Comparison of ENCODE assay signal across 25 cellular contexts in the genomic region with DNA sequence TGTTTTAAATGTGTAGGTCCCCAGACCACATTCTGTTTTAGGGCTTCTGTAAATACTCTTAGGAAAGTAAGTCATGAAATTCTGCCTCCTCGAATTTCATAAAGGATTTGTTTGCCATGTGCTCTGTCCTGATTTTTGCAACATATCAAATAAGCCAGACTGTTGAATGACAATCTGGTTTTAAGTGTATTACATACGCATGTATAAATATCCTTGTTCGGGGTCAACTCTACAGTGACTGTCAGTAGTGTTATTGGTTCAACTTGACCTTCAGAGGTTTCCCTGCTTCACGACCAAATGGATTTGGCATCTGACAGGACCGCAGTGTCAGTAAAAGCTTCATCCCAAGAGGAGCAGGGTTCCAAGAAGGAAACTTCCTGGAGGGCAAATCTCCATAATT. TPM values are rescaled to one million over a fixed set of nuclear protein-coding genes. Genes with fewer than 3 reads are reported as not detected.
DNase-seq lines count a peak whose midpoint lies in the region; ATAC-seq, FAIRE-seq and TF ChIP-seq lines count a peak whose summit lies in the region.
"Had no signal": no experiment of that assay in that cellular context is flagged by ENCODE, and none has a peak within 500 bp of the region (broad histone marks: within the 10 kb centered on the region; RNA-seq: fewer than 3 reads in every experiment).

No MANE protein-coding gene starts in this region.

- TF ChIP-seq CTCF in psoas muscle (IDR thresholded peaks at IDR 0.05): no peak
- no peak for TF ChIP-seq CTCF in GM10248 (IDR thresholded peaks at IDR 0.05; ENCODE audit: control extremely low read depth, extremely low read depth, low read depth, missing control alignments)

- no peaks in the 10 kb centered on the region for H3K36me3 Mint-ChIP-seq in T-helper 17 cell (ENCODE audit: low read depth)

- no peaks in the 10 kb centered on the region for H3K9me3 ChIP-seq in T-helper 17 cell (ENCODE audit: control insufficient read depth, low read length, poor library complexity, severe bottlenecking)
- H3K9me3 ChIP-seq in psoas muscle: no peaks in the 10 kb centered on the region
- H3K9me3 ChIP-seq: SJSA1 had no signal

- peak overlapping the region; percentile 37 for H3K4me3 Mint-ChIP-seq in T-helper 17 cell
- H3K4me3 Mint-ChIP-seq: CD8-positive, alpha-beta T cell had no signal

- ATAC-seq in Right ventricle myocardium inferior (peak; percentile 29), Right ventricle myocardium superior (ENCODE audit: poor library complexity) (no peak), T-helper 17 cell (no peak), psoas muscle (peak; percentile 70 to 82 (median 76))
- ATAC-seq: CD8-positive, alpha-beta T cell; Panc1 had no signal

- TF ChIP-seq POLR2A in GM12892 (IDR thresholded peaks at IDR 0.05; ENCODE audit: low read depth, low read length): no peak

- POLR2A ChIA-PET in GM10248 (lab: Yijun Ruan, JAX): no interaction called here

- H3K27me3 ChIP-seq in psoas muscle (ENCODE audit: insufficient read depth in 3 of 3, low read length in 2 of 3): no peaks in the 10 kb centered on the region
- H3K27me3 ChIP-seq: SJSA1 had no signal

- no peaks in the 10 kb centered on the region for H3K27me3 Mint-ChIP-seq in T-helper 17 cell

- H3K4me3 ChIP-seq in psoas muscle: no peak overlapping the region
- H3K4me3 ChIP-seq: SJSA1 had no signal

- FAIRE-seq in GM12892 (lab: Jason Lieb, UNC): peak; percentile 30
- FAIRE-seq: GM18507 had no signal

- WGBS in psoas muscle, 3 donors: 31 to 48% (median 32%) methylated on average over 5 of the region's 5 CpGs

- H3K4me1 ChIP-seq in psoas muscle: peaks cover 36% of the 10 kb centered on the region
- H3K4me1 ChIP-seq: SJSA1 had no signal

- intact Hi-C loops in Right ventricle myocardium inferior (cut with DNase I) (loop anchor here (5.0 to 10.0 kb wide), 2 partner anchors 49 to 87 kb away; no protein-coding TSS in a partner anchor), Right ventricle myocardium superior (cut with DNase I) (no loop called here), psoas muscle (cut with DNase I) (no loop called here)

- H3K27ac ChIP-seq in psoas muscle: peak overlapping the region; percentile 7
- H3K27ac ChIP-seq: SJSA1 had no signal

- peak overlapping the region; percentile 39 for H3K27ac Mint-ChIP-seq in T-helper 17 cell

- DNase-seq in Right ventricle myocardium inferior (ENCODE audit: missing footprints) (no peak), Right ventricle myocardium superior (no peak), GM12892 (ENCODE audit: insufficient read length) (no peak), T-helper 17 cell (no peak), psoas muscle (no peak), midbrain (lab: John Stamatoyannopoulos, UW) (no peak), SW480 (ENCODE audit: low spot score) (no peak), GM10248 (ENCODE audit: extremely low spot score) (no peak)
- DNase-seq: AML-193; C1 segment of cervical spinal cord; Calu3; CD8-positive, alpha-beta T cell; DMS153; H7; Karpas-422; MV-4-11; NCI-H1694; NCI-H2081; NCI-H226; NCI-H510A treated with DMSO at 0.1 percent for 48 hours; NCI-H774; NK-92 treated with Interleukin-12 subunit alpha and Interleukin-12 subunit beta, amount 100 ng/mL, for 24 hours had no signal

- peaks cover 9% of the 10 kb centered on the region for H3K4me1 Mint-ChIP-seq in T-helper 17 cell

- H3K36me3 ChIP-seq in psoas muscle (ENCODE audit: insufficient read depth in 1 of 2, low read depth in 1 of 2): peaks cover 0 to 5% of the 10 kb centered on the region in 2 donors
- H3K36me3 ChIP-seq: SJSA1 had no signal

- CTCF ChIA-PET in GM10248 (lab: Yijun Ruan, JAX): interaction anchor here (1.2 kb wide), 1 partner anchor 26 kb away, joined by 3 read pairs; no protein-coding TSS in a partner anchor

RNA-seq across cellular contexts. Expression of gene PPM1A, which starts 52.7 kb away (rescaled TPM):
- total RNA-seq in Right ventricle myocardium inferior (119 TPM), Right ventricle myocardium superior (116 TPM), T-helper 17 cell (100 to 1,000 TPM in 1 of 2 donors, 10 to 100 TPM in 1; 67.2 to 111 TPM), psoas muscle (100 to 1,000 TPM; 123 to 154 (median 131) TPM)
- 67.8 TPM for polyA plus RNA-seq in GM12892 (2012; ENCODE audit: missing spikeins)
- 100 to 1,000 TPM in 1 of 3 donors, 10 to 100 TPM in 2; 54.0 to 174 (median 54.2) TPM for polyA plus RNA-seq in psoas muscle

Comparison
In these comparisons a context has a peak if more than half of its experiments do, and no peak if none do; other contexts are left out.
1. ATAC-seq: peak in Right ventricle myocardium inferior (single experiment) and psoas muscle (4 of 4); none in Right ventricle myocardium superior (single experiment) and T-helper 17 cell (single experiment).